Comparison of ENCODE assay signal across 8 cellular contexts in genomic region chr20:53939554-53940355, GRCh38.
DNase-seq lines count a peak whose midpoint lies in the region; ATAC-seq lines count a peak whose summit lies in the region.

No MANE protein-coding gene starts in this region.

- POLR2A ChIA-PET in activated CD4-positive, alpha-beta T cell treated with anti-CD3 and anti-CD28 coated beads, Interleukin-2, amount 10 ng/mL, durations not matched to agents 7 days and 5 days (lab: Charles Lee), result interaction anchor here (0.5 kb wide), 1 partner anchor 293 kb away, joined by 3 read pairs; no protein-coding TSS in a partner anchor

- H3K36me3 Mint-ChIP-seq in activated CD4-positive, alpha-beta T cell treated with anti-CD3 and anti-CD28 coated beads, Interleukin-2, amount 10 ng/mL, durations not matched to agents 7 days and 5 days (ENCODE audit: low read depth), result no peaks in the 10 kb centered on the region

- ATAC-seq in GM18508 (IDR thresholded peaks at IDR 0.05; ENCODE audit: insufficient read depth, unreplicated experiment), result peak; percentile 52
- ATAC-seq in HG03103 (IDR thresholded peaks at IDR 0.05; ENCODE audit: low read depth, unreplicated experiment), result peak; percentile 51

- peak overlapping the region; percentile 22 for H3K4me3 ChIP-seq in ectodermal cell (ENCODE audit: insufficient read depth, low read depth, low read length)

- H3K27ac Mint-ChIP-seq in activated CD4-positive, alpha-beta T cell treated with anti-CD3 and anti-CD28 coated beads, Interleukin-2, amount 10 ng/mL, durations not matched to agents 7 days and 5 days, result peak overlapping the region; percentile 58

- peaks cover 23% of the 10 kb centered on the region for H3K4me1 ChIP-seq in ectodermal cell (ENCODE audit: control insufficient read depth, insufficient read depth, low read length)

- 15 to 16% methylated on average over 7 of the region's 7 CpGs for WGBS in ectodermal cell, 2 experiments

- H3K9me3 Mint-ChIP-seq in activated CD4-positive, alpha-beta T cell treated with anti-CD3 and anti-CD28 coated beads, Interleukin-2, amount 10 ng/mL, durations not matched to agents 7 days and 5 days, result peaks cover 3% of the 10 kb centered on the region

- no peak overlapping the region for H3K4me3 Mint-ChIP-seq in activated CD4-positive, alpha-beta T cell treated with anti-CD3 and anti-CD28 coated beads, Interleukin-2, amount 10 ng/mL, durations not matched to agents 7 days and 5 days

- CTCF ChIA-PET in activated CD4-positive, alpha-beta T cell treated with anti-CD3 and anti-CD28 coated beads, Interleukin-2, amount 10 ng/mL, durations not matched to agents 7 days and 5 days (lab: Charles Lee), result interaction anchor here (0.6 to 1.5 kb wide), 19 partner anchors 8 to 1366 kb away, joined by 3 to 12 read pairs (median 4); no protein-coding TSS in a partner anchor

- peaks cover 57% of the 10 kb centered on the region for H3K4me1 Mint-ChIP-seq in activated CD4-positive, alpha-beta T cell treated with anti-CD3 and anti-CD28 coated beads, Interleukin-2, amount 10 ng/mL, durations not matched to agents 7 days and 5 days

- in situ Hi-C loops in ACHN (cut with HindIII; ENCODE audit: low pct_ligation_motif_present, low pct_unique_long_range_greater_than_20kb, low sequenced_read_pairs), result no loop called here

- peak overlapping the region; percentile 86 for H3K27ac ChIP-seq in ectodermal cell (ENCODE audit: insufficient read depth, low read depth, low read length, poor library complexity, severe bottlenecking)

- no peaks in the 10 kb centered on the region for H3K9me3 ChIP-seq in ectodermal cell (ENCODE audit: control insufficient read depth, low read length)

- DNase-seq in ACHN, result peak; percentile 92
- peak; percentile 51 for DNase-seq in NCI-H446 treated with DMSO at 0.1 percent for 48 hours (lab: John Stamatoyannopoulos, UW)
- DNase-seq in activated CD4-positive, alpha-beta T cell treated with anti-CD3 and anti-CD28 coated beads, Interleukin-2, amount 10 ng/mL, durations not matched to agents 7 days and 5 days, result peak; percentile 80
- peak; percentile 93 to 95 for DNase-seq in lung microvascular endothelial cell (ENCODE audit: low read depth in 2 of 2)
- DNase-seq in stimulated activated CD8-positive, alpha-beta memory T cell treated with anti-CD3 and anti-CD28 coated beads, Interleukin-12 subunit alpha, Interleukin-12 subunit beta, amount 100 ng/mL, for 24 hours (ENCODE audit: extremely low read depth), result peak; percentile 21

- H3K36me3 ChIP-seq in ectodermal cell (ENCODE audit: control insufficient read depth, insufficient read depth, low read length), result no peaks in the 10 kb centered on the region

- H3K27me3 ChIP-seq in ectodermal cell (ENCODE audit: control insufficient read depth, insufficient read depth, low read length, poor library complexity, severe bottlenecking), result no peaks in the 10 kb centered on the region

- no peaks in the 10 kb centered on the region for H3K27me3 Mint-ChIP-seq in activated CD4-positive, alpha-beta T cell treated with anti-CD3 and anti-CD28 coated beads, Interleukin-2, amount 10 ng/mL, durations not matched to agents 7 days and 5 days

Comparison
In these comparisons a context has a peak if more than half of its experiments do, and no peak if none do; other contexts are left out.
1. Peak in every context shown above with its lines: DNase-seq, ATAC-seq, H3K4me3 ChIP-seq and H3K27ac ChIP-seq.
2. DNase-seq: peak in every context shown above with its lines; median percentile 94 in lung microvascular endothelial cell; 92 in ACHN; 80 in activated CD4-positive, alpha-beta T cell treated with anti-CD3 and anti-CD28 coated beads, Interleukin-2, amount 10 ng/mL, durations not matched to agents 7 days and 5 days; 51 in NCI-H446 treated with DMSO at 0.1 percent for 48 hours; 21 in stimulated activated CD8-positive, alpha-beta memory T cell treated with anti-CD3 and anti-CD28 coated beads, Interleukin-12 subunit alpha, Interleukin-12 subunit beta, amount 100 ng/mL, for 24 hours.